Comparison of ENCODE assay signal across 17 cellular contexts in genomic region chr5:53819482-53819881, GRCh38.
DNase-seq lines count a peak whose midpoint lies in the region; ATAC-seq, FAIRE-seq and TF ChIP-seq lines count a peak whose summit lies in the region.
"Had no signal": no experiment of that assay in that cellular context is flagged by ENCODE, and none has a peak within 500 bp of the region (broad histone marks: within the 10 kb centered on the region; RNA-seq: fewer than 3 reads in every experiment).

No MANE protein-coding gene starts in this region.

- peaks cover 8% of the 10 kb centered on the region for H3K9me3 Mint-ChIP-seq in nephron progenitor cell
- H3K9me3 Mint-ChIP-seq: CD4-positive, alpha-beta memory T cell had no signal

- H3K9me2 ChIP-seq in MM.1S (replicated peaks; ENCODE audit: insufficient read depth, low read length), result no peaks in the 10 kb centered on the region

- intact Hi-C loops in pancreas (cut with DNase I), result no loop called here

- peak overlapping the region; percentile 77 for H3K27ac Mint-ChIP-seq in nephron progenitor cell
- H3K27ac Mint-ChIP-seq: CD4-positive, alpha-beta memory T cell had no signal

- no peaks in the 10 kb centered on the region for H3K79me2 ChIP-seq in MM.1S (ENCODE audit: low read length)

- no peak for ATAC-seq in pancreas

- peaks cover 5% of the 10 kb centered on the region for H3K27me3 Mint-ChIP-seq in nephron progenitor cell (ENCODE audit: low read depth, poor library complexity)

- no peak for TF ChIP-seq POLR2A in H54 (IDR thresholded peaks at IDR 0.05; ENCODE audit: low read depth, low read length)

- FAIRE-seq in H54 (lab: Jason Lieb, UNC) (no peak), pancreas (lab: Jason Lieb, UNC) (no peak)

- H3F3A ChIP-seq in MM.1S (ENCODE audit: insufficient read depth, low read length), result no peaks in the 10 kb centered on the region

- peak overlapping the region; percentile 23; the same call in 1 of the 2 replicates for H3K4me2 ChIP-seq in MM.1S (ENCODE audit: low read depth, low read length)

- H3K36me3 ChIP-seq in MM.1S (replicated peaks; ENCODE audit: insufficient read depth, low read length) (no peaks in the 10 kb centered on the region), pancreas (no peaks in the 10 kb centered on the region)
- H3K36me3 ChIP-seq: HAP-1 had no signal

- H3K4me1 Mint-ChIP-seq in nephron progenitor cell, result peaks cover 12% of the 10 kb centered on the region
- H3K4me1 Mint-ChIP-seq: CD4-positive, alpha-beta memory T cell had no signal

- H3K27me3 ChIP-seq in MM.1S (replicated peaks; ENCODE audit: insufficient read depth, low read length), result no peaks in the 10 kb centered on the region
- no peaks in the 10 kb centered on the region for H3K27me3 ChIP-seq in pancreas

- no peaks in the 10 kb centered on the region for H4K20me1 ChIP-seq in MM.1S (ENCODE audit: insufficient read depth, low read length)

- DNase-seq in H54 (ENCODE audit: insufficient read length, low spot score) (peak; percentile 11), MM.1S (no peak), SK-N-DZ (ENCODE audit: low spot score) (peak; percentile 15), nephron progenitor cell (no peak), pancreas (no peak), H4 (ENCODE audit: low spot score) (no peak), AG20443 (ENCODE audit: low spot score) (no peak)
- DNase-seq: CD4-positive, alpha-beta memory T cell; DMS79; KBM-7; NCI-H1092; NCI-H146; NCI-H2081; NCI-H2227 treated with DMSO at 0.1 percent for 48 hours; NCI-H524 had no signal

- 61 to 74% methylated on average over 8 of the region's 8 CpGs for WGBS in pancreas, 2 donors

- H3K27ac ChIP-seq in MM.1S (ENCODE audit: low read length) (no peak overlapping the region), pancreas (no peak overlapping the region)
- H3K27ac ChIP-seq: RWPE1 had no signal

- no peak overlapping the region for H3K4me3 ChIP-seq in MM.1S (ENCODE audit: low read length)
- H3K4me3 ChIP-seq in pancreas, result no peak overlapping the region
- H3K4me3 ChIP-seq: HAP-1 had no signal

- TF ChIP-seq CTCF in MM.1S (IDR thresholded peaks at IDR 0.05; ENCODE audit: low read length) (no peak), nephron progenitor cell (IDR thresholded peaks at IDR 0.05) (no peak), pancreas (IDR thresholded peaks at IDR 0.05) (no peak)

- H3K9me3 ChIP-seq in MM.1S (replicated peaks; ENCODE audit: insufficient read depth, low read length) (no peaks in the 10 kb centered on the region), pancreas (no peaks in the 10 kb centered on the region)
- H3K9me3 ChIP-seq: HAP-1 had no signal

- peaks cover 23% of the 10 kb centered on the region for H3K4me1 ChIP-seq in MM.1S (ENCODE audit: low read length)
- no peaks in the 10 kb centered on the region for H3K4me1 ChIP-seq in pancreas
- H3K4me1 ChIP-seq: HAP-1 had no signal

- no peak overlapping the region for H3K9ac ChIP-seq in MM.1S (ENCODE audit: low read length)

- no peaks in the 10 kb centered on the region for H3K36me3 Mint-ChIP-seq in nephron progenitor cell (ENCODE audit: low read depth)
- H3K36me3 Mint-ChIP-seq: CD4-positive, alpha-beta memory T cell had no signal

- no peak overlapping the region for H2AFZ ChIP-seq in MM.1S (ENCODE audit: low read length)

- H3K4me3 Mint-ChIP-seq in nephron progenitor cell, result no peak overlapping the region
- H3K4me3 Mint-ChIP-seq: CD4-positive, alpha-beta memory T cell had no signal

Comparison
In these comparisons a context has a peak if more than half of its experiments do, and no peak if none do; other contexts are left out.
1. DNase-seq: peak in H54 (single experiment) and SK-N-DZ (single experiment); none in MM.1S (single experiment), nephron progenitor cell (single experiment), pancreas (0 of 6), H4 (single experiment) and AG20443 (single experiment).